ENCODE assay signal across 1 cellular context in the genomic region with DNA sequence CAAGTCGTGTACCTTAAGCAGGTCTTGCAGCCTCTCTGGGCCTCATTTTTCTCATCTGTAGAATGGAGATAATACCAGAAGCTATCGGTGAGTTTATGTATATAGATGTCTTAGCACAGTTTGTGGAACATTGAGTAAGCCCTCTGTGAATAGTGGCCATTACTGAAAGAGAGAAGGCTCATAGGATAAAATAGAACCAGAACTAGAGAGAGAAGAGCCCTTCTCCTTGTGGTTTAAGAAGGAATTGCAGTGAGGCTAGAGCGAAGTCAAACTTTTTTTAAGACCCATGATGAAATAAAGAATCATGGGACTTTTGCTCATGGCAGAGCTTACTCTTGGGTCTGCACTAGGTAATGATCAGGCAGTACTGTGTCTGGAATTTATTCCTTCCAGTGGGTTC.
TF ChIP-seq lines count a peak whose summit lies in the region.

No MANE protein-coding gene starts in this region.

TF ChIP-seq in HCT116, 20 proteins besides CTCF, POLR2A, EP300 and RAD21 (continued from another document):
- TF ChIP-seq, protein P1, sequence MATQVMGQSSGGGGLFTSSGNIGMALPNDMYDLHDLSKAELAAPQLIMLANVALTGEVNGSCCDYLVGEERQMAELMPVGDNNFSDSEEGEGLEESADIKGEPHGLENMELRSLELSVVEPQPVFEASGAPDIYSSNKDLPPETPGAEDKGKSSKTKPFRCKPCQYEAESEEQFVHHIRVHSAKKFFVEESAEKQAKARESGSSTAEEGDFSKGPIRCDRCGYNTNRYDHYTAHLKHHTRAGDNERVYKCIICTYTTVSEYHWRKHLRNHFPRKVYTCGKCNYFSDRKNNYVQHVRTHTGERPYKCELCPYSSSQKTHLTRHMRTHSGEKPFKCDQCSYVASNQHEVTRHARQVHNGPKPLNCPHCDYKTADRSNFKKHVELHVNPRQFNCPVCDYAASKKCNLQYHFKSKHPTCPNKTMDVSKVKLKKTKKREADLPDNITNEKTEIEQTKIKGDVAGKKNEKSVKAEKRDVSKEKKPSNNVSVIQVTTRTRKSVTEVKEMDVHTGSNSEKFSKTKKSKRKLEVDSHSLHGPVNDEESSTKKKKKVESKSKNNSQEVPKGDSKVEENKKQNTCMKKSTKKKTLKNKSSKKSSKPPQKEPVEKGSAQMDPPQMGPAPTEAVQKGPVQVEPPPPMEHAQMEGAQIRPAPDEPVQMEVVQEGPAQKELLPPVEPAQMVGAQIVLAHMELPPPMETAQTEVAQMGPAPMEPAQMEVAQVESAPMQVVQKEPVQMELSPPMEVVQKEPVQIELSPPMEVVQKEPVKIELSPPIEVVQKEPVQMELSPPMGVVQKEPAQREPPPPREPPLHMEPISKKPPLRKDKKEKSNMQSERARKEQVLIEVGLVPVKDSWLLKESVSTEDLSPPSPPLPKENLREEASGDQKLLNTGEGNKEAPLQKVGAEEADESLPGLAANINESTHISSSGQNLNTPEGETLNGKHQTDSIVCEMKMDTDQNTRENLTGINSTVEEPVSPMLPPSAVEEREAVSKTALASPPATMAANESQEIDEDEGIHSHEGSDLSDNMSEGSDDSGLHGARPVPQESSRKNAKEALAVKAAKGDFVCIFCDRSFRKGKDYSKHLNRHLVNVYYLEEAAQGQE (IDR thresholded peaks at IDR 0.05; ENCODE audit: low read depth) = no peak
- TF ChIP-seq SP1 (IDR thresholded peaks at IDR 0.05; ENCODE audit: low read depth) (no peak), ATF3 (IDR thresholded peaks at IDR 0.05) (no peak), CBX3 (IDR thresholded peaks at IDR 0.05; ENCODE audit: low read depth) (no peak), SRF (IDR thresholded peaks at IDR 0.05; ENCODE audit: low read depth) (no peak), ZFX (IDR thresholded peaks at IDR 0.05) (no peak), EZH2 (IDR thresholded peaks at IDR 0.05) (no peak), EGR1 (IDR thresholded peaks at IDR 0.05; ENCODE audit: low read depth) (no peak), MAX (IDR thresholded peaks at IDR 0.05) (no peak), TCF7L2 (IDR thresholded peaks at IDR 0.05; ENCODE audit: borderline replicate concordance, extremely low read depth, insufficient read depth, insufficient read length) (no peak), EZH2phosphoT487 (IDR thresholded peaks at IDR 0.05; ENCODE audit: borderline replicate concordance) (no peak), ZNF274 (IDR thresholded peaks at IDR 0.05; ENCODE audit: low read depth, low read length) (no peak), CEBPB (IDR thresholded peaks at IDR 0.05; ENCODE audit: low read depth) (no peak)
- TF ChIP-seq, protein P2, sequence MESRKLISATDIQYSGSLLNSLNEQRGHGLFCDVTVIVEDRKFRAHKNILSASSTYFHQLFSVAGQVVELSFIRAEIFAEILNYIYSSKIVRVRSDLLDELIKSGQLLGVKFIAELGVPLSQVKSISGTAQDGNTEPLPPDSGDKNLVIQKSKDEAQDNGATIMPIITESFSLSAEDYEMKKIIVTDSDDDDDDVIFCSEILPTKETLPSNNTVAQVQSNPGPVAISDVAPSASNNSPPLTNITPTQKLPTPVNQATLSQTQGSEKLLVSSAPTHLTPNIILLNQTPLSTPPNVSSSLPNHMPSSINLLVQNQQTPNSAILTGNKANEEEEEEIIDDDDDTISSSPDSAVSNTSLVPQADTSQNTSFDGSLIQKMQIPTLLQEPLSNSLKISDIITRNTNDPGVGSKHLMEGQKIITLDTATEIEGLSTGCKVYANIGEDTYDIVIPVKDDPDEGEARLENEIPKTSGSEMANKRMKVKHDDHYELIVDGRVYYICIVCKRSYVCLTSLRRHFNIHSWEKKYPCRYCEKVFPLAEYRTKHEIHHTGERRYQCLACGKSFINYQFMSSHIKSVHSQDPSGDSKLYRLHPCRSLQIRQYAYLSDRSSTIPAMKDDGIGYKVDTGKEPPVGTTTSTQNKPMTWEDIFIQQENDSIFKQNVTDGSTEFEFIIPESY (IDR thresholded peaks at IDR 0.05; ENCODE audit: extremely low read depth, insufficient replicate concordance, low read length) = no peak
TF ChIP-seq in HCT116: peak in this region for 0.
